16 cellular contexts compared by ENCODE assay signal in the genomic region with DNA sequence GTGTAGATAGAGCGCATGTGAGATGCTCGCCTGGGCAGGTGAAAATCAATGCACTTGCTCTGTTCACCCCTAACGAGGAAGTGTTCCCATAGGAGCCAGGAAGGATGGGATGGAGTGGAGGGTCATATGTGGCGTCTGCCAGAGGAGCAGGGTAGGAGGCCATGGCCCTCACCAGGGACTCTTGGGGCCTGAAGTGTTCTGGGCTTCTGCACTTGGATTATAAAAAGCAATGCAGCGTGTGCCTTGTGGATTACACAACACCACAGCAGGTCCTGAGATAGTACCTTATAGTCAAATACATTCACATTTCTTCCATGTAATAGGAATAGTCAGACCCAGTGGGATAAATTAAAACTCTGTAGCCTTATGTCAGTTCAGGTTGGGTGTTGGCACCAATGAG.
"Had no signal": no experiment of that assay in that cellular context is flagged by ENCODE, and none has a peak within 500 bp of the region (broad histone marks: within the 10 kb centered on the region; RNA-seq: fewer than 3 reads in every experiment).

No MANE protein-coding gene starts in this region.

- H3K27me3 ChIP-seq: cardiac muscle cell, heart left ventricle, ovary, thyroid gland, uterus had no signal

- H3K36me3 ChIP-seq: cardiac muscle cell, left ventricle myocardium inferior, ovary, thyroid gland, uterus had no signal

- DNase-seq: activated CD4-positive, alpha-beta T cell treated with anti-CD3 and anti-CD28 coated beads, Interleukin-2, amount 10 ng/mL, durations not matched to agents 7 days and 5 days; activated effector memory CD4-positive, alpha-beta T cell treated with Interleukin-2 at 50 U/mL for 16 hours; effector CD4-positive, alpha-beta T cell; foreskin melanocyte; heart left ventricle; islet precursor cell; left ventricle myocardium inferior; mesenchymal stem cell; ovary; stimulated activated CD4-positive, alpha-beta T cell treated with anti-CD3 and anti-CD28 coated beads, Interleukin-4, amount 100 ng/mL, for 24 hours; T-helper 9 cell; uterus had no signal

- H3K9me3 Mint-ChIP-seq: neural crest cell had no signal

- H3K27ac ChIP-seq: cardiac muscle cell, heart left ventricle, left ventricle myocardium inferior, ovary, thyroid gland, uterus had no signal

- H3K4me3 ChIP-seq: cardiac muscle cell, heart left ventricle, left ventricle myocardium inferior, ovary, thyroid gland, uterus had no signal

- H3K4me3 Mint-ChIP-seq: activated CD4-positive, alpha-beta T cell treated with anti-CD3 and anti-CD28 coated beads, Interleukin-2, amount 10 ng/mL, durations not matched to agents 7 days and 5 days; activated naive CD8-positive, alpha-beta T cell; neural crest cell had no signal

- H3K9me3 ChIP-seq: heart left ventricle, left ventricle myocardium inferior, ovary, thyroid gland, uterus had no signal

- H3K27ac Mint-ChIP-seq: activated CD4-positive, alpha-beta T cell treated with anti-CD3 and anti-CD28 coated beads, Interleukin-2, amount 10 ng/mL, durations not matched to agents 7 days and 5 days; activated naive CD8-positive, alpha-beta T cell had no signal

- H3K27me3 Mint-ChIP-seq: activated CD4-positive, alpha-beta T cell treated with anti-CD3 and anti-CD28 coated beads, Interleukin-2, amount 10 ng/mL, durations not matched to agents 7 days and 5 days; activated naive CD8-positive, alpha-beta T cell had no signal

- ATAC-seq: heart left ventricle had no signal
